In the genomic region with DNA sequence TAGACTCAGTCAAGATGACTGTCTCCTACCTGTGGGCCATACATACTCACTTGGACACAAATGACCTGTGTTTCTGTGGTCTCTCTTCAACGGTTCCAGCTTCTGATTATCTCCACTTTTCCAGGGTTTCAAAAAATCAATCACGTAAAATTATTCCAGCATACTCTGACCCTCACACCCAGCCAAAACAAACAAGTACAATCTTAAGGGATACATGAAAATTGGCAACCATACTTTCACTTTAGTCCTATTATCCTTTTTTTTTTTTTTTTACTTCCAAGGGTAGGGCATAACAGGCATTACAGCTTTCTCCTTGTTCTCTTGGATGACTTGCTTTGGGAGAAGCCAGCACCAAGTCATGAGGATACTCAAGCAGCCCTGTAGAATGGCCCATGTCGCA, we compare ENCODE assay signal across 1 cellular context.
TF ChIP-seq lines count a peak whose summit lies in the region.

No MANE protein-coding gene starts in this region.

TF ChIP-seq in K562, 482 proteins besides CTCF, POLR2A, EP300 and RAD21 (continued from another document):
- TF ChIP-seq NELFE (IDR thresholded peaks at IDR 0.05; ENCODE audit: insufficient read depth, insufficient read length) (no peak), RHOXF2B (CRISPR knock-in tag; conservative IDR thresholded peaks at IDR 0.05) (no peak), NFATC3 (IDR thresholded peaks at IDR 0.05) (no peak)
TF ChIP-seq in K562: peak in this region for 0.
